Comparison of ENCODE assay signal across 14 cellular contexts in the genomic region with DNA sequence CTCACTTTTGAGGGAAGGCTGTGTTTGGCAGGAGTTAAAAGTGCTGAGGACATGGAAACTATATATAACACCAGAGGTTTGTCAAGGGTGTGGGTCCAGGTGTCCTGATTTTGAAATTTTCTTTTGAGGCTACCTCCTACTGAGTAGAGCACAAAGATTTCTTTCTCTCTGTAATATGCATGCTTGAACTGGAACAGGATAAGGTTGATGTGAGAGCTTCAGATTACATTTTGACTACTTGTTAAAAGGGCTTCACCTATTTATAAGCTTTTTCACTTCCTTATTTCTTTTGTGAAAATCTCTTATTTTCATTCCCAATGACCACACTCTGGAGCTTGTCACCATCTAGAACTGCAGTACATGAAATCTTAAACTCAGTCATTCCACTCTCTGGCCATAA. TPM values are rescaled to one million over a fixed set of nuclear protein-coding genes. Genes with fewer than 3 reads are reported as not detected.
DNase-seq lines count a peak whose midpoint lies in the region; ATAC-seq lines count a peak whose summit lies in the region.
"Had no signal": no experiment of that assay in that cellular context is flagged by ENCODE, and none has a peak within 500 bp of the region (broad histone marks: within the 10 kb centered on the region; RNA-seq: fewer than 3 reads in every experiment).

No MANE protein-coding gene starts in this region.

- no peak overlapping the region for H3K9ac ChIP-seq in Karpas-422 (ENCODE audit: low read length)

- ATAC-seq in GM18511 (IDR thresholded peaks at IDR 0.05; ENCODE audit: unreplicated experiment) (peak; percentile 79), GM21367 (IDR thresholded peaks at IDR 0.05; ENCODE audit: unreplicated experiment) (peak; percentile 84), HG02973 (IDR thresholded peaks at IDR 0.05; ENCODE audit: unreplicated experiment) (peak; percentile 84)

- H3K9me3 ChIP-seq in Karpas-422 (ENCODE audit: low read length) (no peaks in the 10 kb centered on the region), SJCRH30 (replicated peaks) (no peaks in the 10 kb centered on the region)
- H3K9me3 ChIP-seq: prostate gland, thoracic aorta had no signal

- H3K4me2 ChIP-seq in Karpas-422 (ENCODE audit: low read depth, low read length, poor library complexity, severe bottlenecking), result peak overlapping the region; percentile 61

- H2AFZ ChIP-seq in Karpas-422 (ENCODE audit: low read length), result no peak overlapping the region

- H3K4me3 ChIP-seq in Karpas-422 (ENCODE audit: low read length), result no peak overlapping the region
- H3K4me3 ChIP-seq in SJCRH30, result no peak overlapping the region
- H3K4me3 ChIP-seq: lung, prostate gland, thoracic aorta had no signal

- no peaks in the 10 kb centered on the region for H3K36me3 ChIP-seq in Karpas-422 (ENCODE audit: insufficient read depth, low read length)
- H3K36me3 ChIP-seq in SJCRH30, result no peaks in the 10 kb centered on the region
- H3K36me3 ChIP-seq: prostate gland, thoracic aorta had no signal

- DNase-seq in Karpas-422 (peak; percentile 68), SJCRH30 (no peak), cerebellar nuclear complex (lab: John Stamatoyannopoulos, UW) (no peak), caudate nucleus (lab: John Stamatoyannopoulos, UW) (no peak), DMS153 treated with DMSO at 0.1 percent for 48 hours (lab: John Stamatoyannopoulos, UW; ENCODE audit: unreplicated experiment) (no peak)
- DNase-seq: activated CD4-positive, alpha-beta T cell treated with anti-CD3 and anti-CD28 coated beads, Interleukin-2, amount 10 ng/mL, durations not matched to agents 24 days and 14 days; CD4-positive, CD25-positive, alpha-beta regulatory T cell; stimulated activated CD4-positive, alpha-beta T cell treated with anti-CD3 and anti-CD28 coated beads, Interleukin-4, amount 100 ng/mL, for 1 hour had no signal

- H3K27ac ChIP-seq in Karpas-422 (ENCODE audit: low read length), result no peak overlapping the region
- no peak overlapping the region for H3K27ac ChIP-seq in SJCRH30
- no peak overlapping the region for H3K27ac ChIP-seq in caudate nucleus (ENCODE audit: low read depth, low read length)
- H3K27ac ChIP-seq: prostate gland, thoracic aorta had no signal

- H4K20me1 ChIP-seq in Karpas-422 (ENCODE audit: insufficient read depth, low read depth, low read length), result no peaks in the 10 kb centered on the region

- H3K79me2 ChIP-seq in Karpas-422 (ENCODE audit: low read length), result no peaks in the 10 kb centered on the region

- H3K4me1 ChIP-seq in Karpas-422 (ENCODE audit: low read length) (peaks cover 22% of the 10 kb centered on the region), SJCRH30 (no peaks in the 10 kb centered on the region)
- H3K4me1 ChIP-seq: prostate gland had no signal

- no peaks in the 10 kb centered on the region for H3K9me2 ChIP-seq in Karpas-422 (replicated peaks; ENCODE audit: insufficient read depth, low read length)

- H3K27me3 ChIP-seq in Karpas-422 (ENCODE audit: low read length) (no peaks in the 10 kb centered on the region), SJCRH30 (no peaks in the 10 kb centered on the region)

RNA-seq across cellular contexts. Expression of a gene that starts 59.8 kb away (rescaled TPM):
- not detected in 2 replicates for total RNA-seq in Karpas-422 (2014; rRNA removed; shearing (Covaris generic); ENCODE audit: low replicate concordance)
- total RNA-seq in SJCRH30 (2014; rRNA removed; shearing (Covaris generic)), result not detected in 2 replicates
- total RNA-seq: CD4-positive, CD25-positive, alpha-beta regulatory T cell had no signal
